9 cellular contexts compared by ENCODE assay signal in genomic region chrX:118973389-118974087, GRCh38. TPM values are rescaled to one million over a fixed set of nuclear protein-coding genes. Genes with fewer than 3 reads are reported as not detected.
A peak's percentile ranks its signal among the peaks of the same experiment; 100 is the strongest.
DNase-seq lines count a peak whose midpoint lies in the region; ATAC-seq and TF ChIP-seq lines count a peak whose summit lies in the region.
"Had no signal": no experiment of that assay in that cellular context is flagged by ENCODE, and none has a peak within 500 bp of the region (broad histone marks: within the 10 kb centered on the region; RNA-seq: fewer than 3 reads in every experiment).

No MANE protein-coding gene starts in this region.

- H3K9ac ChIP-seq in colonic mucosa (ENCODE audit: low read depth in 2 of 2, low read length in 2 of 2) = no peak overlapping the region

- H3K27me3 ChIP-seq in colonic mucosa (peaks cover 7% of the 10 kb centered on the region), uterus (no peaks in the 10 kb centered on the region)

- peak overlapping the region; percentile 26 for H3K4me3 Mint-ChIP-seq in activated naive CD4-positive, alpha-beta T cell treated with anti-CD3 and anti-CD28 coated beads, Interleukin-2, amount 10 ng/mL, durations not matched to agents 7 days and 5 days
- H3K4me3 Mint-ChIP-seq in naive B cell = peak overlapping the region in 6 of 8 donors; percentile 2 to 92 (median 87)

- TF ChIP-seq CTCF in colonic mucosa (IDR thresholded peaks at IDR 0.05) = no peak
- no peak for TF ChIP-seq CTCF in uterus (IDR thresholded peaks at IDR 0.05)

- H3K27ac ChIP-seq in colonic mucosa (no peak overlapping the region), uterus (peak overlapping the region in 1 of 2 donors; percentile 80)

- no peak overlapping the region for H3K27ac Mint-ChIP-seq in activated naive CD4-positive, alpha-beta T cell treated with anti-CD3 and anti-CD28 coated beads, Interleukin-2, amount 10 ng/mL, durations not matched to agents 7 days and 5 days
- peak overlapping the region in 1 of 6 donors; percentile 71 for H3K27ac Mint-ChIP-seq in naive B cell

- intact Hi-C loops in colonic mucosa (cut with DNase I) (no loop called here), uterus (cut with DNase I; ENCODE audit: low total_unique reads) (no loop called here)

- CTCF ChIA-PET in activated naive CD4-positive, alpha-beta T cell treated with anti-CD3 and anti-CD28 coated beads, Interleukin-2, amount 10 ng/mL, durations not matched to agents 7 days and 5 days (lab: Charles Lee) = interaction anchor here (1.0 kb wide), 1 partner anchor 135 kb away, joined by 4 read pairs; no protein-coding TSS in a partner anchor

- no peaks in the 10 kb centered on the region for H3K9me3 Mint-ChIP-seq in activated naive CD4-positive, alpha-beta T cell treated with anti-CD3 and anti-CD28 coated beads, Interleukin-2, amount 10 ng/mL, durations not matched to agents 7 days and 5 days
- peaks cover 0 to 7% (median 0%) of the 10 kb centered on the region in 7 donors for H3K9me3 Mint-ChIP-seq in naive B cell

- H3K4me3 ChIP-seq in colonic mucosa (peak overlapping the region; percentile 48), uterus (peak overlapping the region; percentile 33 to 57)

- DNase-seq in activated naive CD4-positive, alpha-beta T cell treated with anti-CD3 and anti-CD28 coated beads, Interleukin-2, amount 10 ng/mL, durations not matched to agents 7 days and 5 days = no peak
- DNase-seq in activated naive CD4-positive, alpha-beta T cell treated with Interleukin-2 at 50 U/mL for 16 hours = no peak
- DNase-seq in colonic mucosa (peak; percentile 23), naive B cell (no peak), uterus (peak; percentile 33 to 40), NCI-H1436 treated with DMSO at 0.1 percent for 48 hours (lab: John Stamatoyannopoulos, UW) (no peak), NCI-H2196 treated with DMSO at 0.1 percent for 48 hours (lab: John Stamatoyannopoulos, UW; ENCODE audit: unreplicated experiment) (no peak)

- peaks cover 17% of the 10 kb centered on the region for H3K4me1 Mint-ChIP-seq in activated naive CD4-positive, alpha-beta T cell treated with anti-CD3 and anti-CD28 coated beads, Interleukin-2, amount 10 ng/mL, durations not matched to agents 7 days and 5 days
- H3K4me1 Mint-ChIP-seq in naive B cell = peaks cover 7 to 28% (median 17%) of the 10 kb centered on the region in 3 donors

- H3K27me3 Mint-ChIP-seq in activated naive CD4-positive, alpha-beta T cell treated with anti-CD3 and anti-CD28 coated beads, Interleukin-2, amount 10 ng/mL, durations not matched to agents 7 days and 5 days = peaks cover 71% of the 10 kb centered on the region
- H3K27me3 Mint-ChIP-seq in naive B cell = peaks cover 26 to 62% (median 45%) of the 10 kb centered on the region in 3 donors

- H3K9me3 ChIP-seq in colonic mucosa = no peaks in the 10 kb centered on the region
- H3K9me3 ChIP-seq in uterus = no peaks in the 10 kb centered on the region

- H3K4me1 ChIP-seq in colonic mucosa (peaks cover 8% of the 10 kb centered on the region), uterus (no peaks in the 10 kb centered on the region)

- H3K36me3 ChIP-seq in colonic mucosa (no peaks in the 10 kb centered on the region), uterus (no peaks in the 10 kb centered on the region)

- ATAC-seq in naive B cell (ENCODE audit: low read depth in 2 of 2) (no peak), HG03025 (IDR thresholded peaks at IDR 0.05; ENCODE audit: low FRiP score, unreplicated experiment) (no peak)

- no peaks in the 10 kb centered on the region for H3K36me3 Mint-ChIP-seq in activated naive CD4-positive, alpha-beta T cell treated with anti-CD3 and anti-CD28 coated beads, Interleukin-2, amount 10 ng/mL, durations not matched to agents 7 days and 5 days
- no peaks in the 10 kb centered on the region for H3K36me3 Mint-ChIP-seq in naive B cell

- no peak for TF ChIP-seq POLR2A in uterus (IDR thresholded peaks at IDR 0.05)

RNA-seq across cellular contexts. Expression of gene LONRF3, which starts 0.9 kb away (rescaled TPM):
- total RNA-seq in colonic mucosa (1 to 10 TPM; 7.4 to 7.8 TPM), uterus (10 to 100 TPM in 1 of 4 donors, 1 to 10 TPM in 3; 2.5 to 13.2 (median 7.4) TPM)
- under 1 TPM in 4 of 6 donors, not detected in 2; 0.09 to 0.15 (median 0.12) TPM for polyA plus RNA-seq in naive B cell (ENCODE audit: low read depth in 6 of 6)
- polyA plus RNA-seq: BJ had no signal

Comparison
In these comparisons a context has a peak if more than half of its experiments do, and no peak if none do; other contexts are left out.
1. DNase-seq: peak in colonic mucosa (single experiment) and uterus (2 of 2); none in activated naive CD4-positive, alpha-beta T cell treated with anti-CD3 and anti-CD28 coated beads, Interleukin-2, amount 10 ng/mL, durations not matched to agents 7 days and 5 days (single experiment), activated naive CD4-positive, alpha-beta T cell treated with Interleukin-2 at 50 U/mL for 16 hours (single experiment), naive B cell (single experiment), NCI-H1436 treated with DMSO at 0.1 percent for 48 hours (single experiment) and NCI-H2196 treated with DMSO at 0.1 percent for 48 hours (single experiment).